ENCODE assay signal across 1 cellular context in the genomic region with DNA sequence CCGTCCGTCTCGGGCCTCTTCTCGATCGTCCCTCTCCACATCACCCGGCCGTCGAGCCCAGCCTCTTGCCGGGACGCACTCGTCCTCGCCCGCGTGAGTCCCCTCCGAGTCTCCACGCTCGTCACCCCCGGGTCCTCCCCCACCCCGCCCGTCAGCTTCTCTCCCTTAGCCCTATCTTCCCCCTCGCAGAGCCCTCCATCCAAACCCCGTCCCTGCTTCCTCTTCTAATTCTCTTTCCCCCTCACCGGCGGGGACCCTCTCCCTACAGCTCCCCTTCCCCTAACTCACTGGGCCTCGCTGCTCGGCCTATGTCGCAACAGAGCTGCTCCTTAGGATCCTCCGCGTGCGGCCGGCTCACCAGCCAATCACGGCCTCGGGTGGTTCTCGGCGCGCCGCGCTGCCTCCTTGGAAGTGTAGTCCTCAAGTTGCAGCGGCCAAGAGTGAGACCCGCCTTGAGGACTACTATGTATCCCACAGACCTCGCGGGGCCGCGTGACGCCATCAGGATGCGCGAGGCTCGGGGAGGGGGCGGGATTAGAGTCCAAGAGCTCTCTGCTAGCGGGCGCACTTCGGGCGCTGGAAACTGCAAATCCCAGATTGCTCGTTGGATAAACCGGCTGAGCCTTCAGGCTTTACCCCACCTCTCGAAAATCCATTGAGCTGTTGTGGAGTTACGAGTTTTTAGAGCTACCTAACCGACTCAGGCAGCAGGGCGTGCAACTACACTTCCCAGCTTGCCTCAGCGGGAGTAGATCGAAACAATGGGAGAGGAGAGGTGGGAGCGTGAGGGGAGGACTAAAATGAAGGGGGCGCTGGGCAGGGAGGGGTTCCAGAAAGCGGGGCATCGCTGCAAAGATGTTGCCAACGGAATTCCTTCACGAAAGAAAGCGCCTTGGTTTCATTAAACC.
TF ChIP-seq lines count a peak whose summit lies in the region.

A gene (minus strand): TSS at position 331 of the 908 bp plus-strand sequence. CDS start 747 bp downstream, outside the sequence.

TF ChIP-seq in HepG2, 621 proteins besides CTCF, POLR2A, EP300 and RAD21 (continued from another document and continues in another):
- TF ChIP-seq, protein P1, sequence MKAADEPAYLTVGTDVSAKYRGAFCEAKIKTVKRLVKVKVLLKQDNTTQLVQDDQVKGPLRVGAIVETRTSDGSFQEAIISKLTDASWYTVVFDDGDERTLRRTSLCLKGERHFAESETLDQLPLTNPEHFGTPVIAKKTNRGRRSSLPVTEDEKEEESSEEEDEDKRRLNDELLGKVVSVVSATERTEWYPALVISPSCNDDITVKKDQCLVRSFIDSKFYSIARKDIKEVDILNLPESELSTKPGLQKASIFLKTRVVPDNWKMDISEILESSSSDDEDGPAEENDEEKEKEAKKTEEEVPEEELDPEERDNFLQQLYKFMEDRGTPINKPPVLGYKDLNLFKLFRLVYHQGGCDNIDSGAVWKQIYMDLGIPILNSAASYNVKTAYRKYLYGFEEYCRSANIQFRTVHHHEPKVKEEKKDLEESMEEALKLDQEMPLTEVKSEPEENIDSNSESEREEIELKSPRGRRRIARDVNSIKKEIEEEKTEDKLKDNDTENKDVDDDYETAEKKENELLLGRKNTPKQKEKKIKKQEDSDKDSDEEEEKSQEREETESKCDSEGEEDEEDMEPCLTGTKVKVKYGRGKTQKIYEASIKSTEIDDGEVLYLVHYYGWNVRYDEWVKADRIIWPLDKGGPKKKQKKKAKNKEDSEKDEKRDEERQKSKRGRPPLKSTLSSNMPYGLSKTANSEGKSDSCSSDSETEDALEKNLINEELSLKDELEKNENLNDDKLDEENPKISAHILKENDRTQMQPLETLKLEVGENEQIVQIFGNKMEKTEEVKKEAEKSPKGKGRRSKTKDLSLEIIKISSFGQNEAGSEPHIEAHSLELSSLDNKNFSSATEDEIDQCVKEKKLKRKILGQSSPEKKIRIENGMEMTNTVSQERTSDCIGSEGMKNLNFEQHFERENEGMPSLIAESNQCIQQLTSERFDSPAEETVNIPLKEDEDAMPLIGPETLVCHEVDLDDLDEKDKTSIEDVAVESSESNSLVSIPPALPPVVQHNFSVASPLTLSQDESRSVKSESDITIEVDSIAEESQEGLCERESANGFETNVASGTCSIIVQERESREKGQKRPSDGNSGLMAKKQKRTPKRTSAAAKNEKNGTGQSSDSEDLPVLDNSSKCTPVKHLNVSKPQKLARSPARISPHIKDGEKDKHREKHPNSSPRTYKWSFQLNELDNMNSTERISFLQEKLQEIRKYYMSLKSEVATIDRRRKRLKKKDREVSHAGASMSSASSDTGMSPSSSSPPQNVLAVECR (CRISPR knock-in tag; IDR thresholded peaks at IDR 0.05; ENCODE audit: borderline replicate concordance), result peak; percentile 94
- 0 out of 2 replicates have a peak, but pooled peaks have one; percentile 49 for TF ChIP-seq TP53 (CRISPR knock-in tag; conservative IDR thresholded peaks at IDR 0.05)
- peak; percentile 68 for TF ChIP-seq RBFOX2 (IDR thresholded peaks at IDR 0.05; ENCODE audit: low read depth, low read length)
- TF ChIP-seq, protein P2, sequence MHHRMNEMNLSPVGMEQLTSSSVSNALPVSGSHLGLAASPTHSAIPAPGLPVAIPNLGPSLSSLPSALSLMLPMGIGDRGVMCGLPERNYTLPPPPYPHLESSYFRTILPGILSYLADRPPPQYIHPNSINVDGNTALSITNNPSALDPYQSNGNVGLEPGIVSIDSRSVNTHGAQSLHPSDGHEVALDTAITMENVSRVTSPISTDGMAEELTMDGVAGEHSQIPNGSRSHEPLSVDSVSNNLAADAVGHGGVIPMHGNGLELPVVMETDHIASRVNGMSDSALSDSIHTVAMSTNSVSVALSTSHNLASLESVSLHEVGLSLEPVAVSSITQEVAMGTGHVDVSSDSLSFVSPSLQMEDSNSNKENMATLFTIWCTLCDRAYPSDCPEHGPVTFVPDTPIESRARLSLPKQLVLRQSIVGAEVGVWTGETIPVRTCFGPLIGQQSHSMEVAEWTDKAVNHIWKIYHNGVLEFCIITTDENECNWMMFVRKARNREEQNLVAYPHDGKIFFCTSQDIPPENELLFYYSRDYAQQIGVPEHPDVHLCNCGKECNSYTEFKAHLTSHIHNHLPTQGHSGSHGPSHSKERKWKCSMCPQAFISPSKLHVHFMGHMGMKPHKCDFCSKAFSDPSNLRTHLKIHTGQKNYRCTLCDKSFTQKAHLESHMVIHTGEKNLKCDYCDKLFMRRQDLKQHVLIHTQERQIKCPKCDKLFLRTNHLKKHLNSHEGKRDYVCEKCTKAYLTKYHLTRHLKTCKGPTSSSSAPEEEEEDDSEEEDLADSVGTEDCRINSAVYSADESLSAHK (CRISPR knock-in tag; IDR thresholded peaks at IDR 0.05; ENCODE audit: borderline replicate concordance), result no peak
- TF ChIP-seq, protein P3, sequence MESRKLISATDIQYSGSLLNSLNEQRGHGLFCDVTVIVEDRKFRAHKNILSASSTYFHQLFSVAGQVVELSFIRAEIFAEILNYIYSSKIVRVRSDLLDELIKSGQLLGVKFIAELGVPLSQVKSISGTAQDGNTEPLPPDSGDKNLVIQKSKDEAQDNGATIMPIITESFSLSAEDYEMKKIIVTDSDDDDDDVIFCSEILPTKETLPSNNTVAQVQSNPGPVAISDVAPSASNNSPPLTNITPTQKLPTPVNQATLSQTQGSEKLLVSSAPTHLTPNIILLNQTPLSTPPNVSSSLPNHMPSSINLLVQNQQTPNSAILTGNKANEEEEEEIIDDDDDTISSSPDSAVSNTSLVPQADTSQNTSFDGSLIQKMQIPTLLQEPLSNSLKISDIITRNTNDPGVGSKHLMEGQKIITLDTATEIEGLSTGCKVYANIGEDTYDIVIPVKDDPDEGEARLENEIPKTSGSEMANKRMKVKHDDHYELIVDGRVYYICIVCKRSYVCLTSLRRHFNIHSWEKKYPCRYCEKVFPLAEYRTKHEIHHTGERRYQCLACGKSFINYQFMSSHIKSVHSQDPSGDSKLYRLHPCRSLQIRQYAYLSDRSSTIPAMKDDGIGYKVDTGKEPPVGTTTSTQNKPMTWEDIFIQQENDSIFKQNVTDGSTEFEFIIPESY (CRISPR knock-in tag; IDR thresholded peaks at IDR 0.05), result no peak
- TF ChIP-seq POLR2AphosphoS2 (IDR thresholded peaks at IDR 0.05; ENCODE audit: low read depth, low read length), result no peak
- TF ChIP-seq NFYB (CRISPR knock-in tag; IDR thresholded peaks at IDR 0.05), result peak; percentile 86
- peak; percentile 98 for TF ChIP-seq THAP11 (CRISPR knock-in tag; IDR thresholded peaks at IDR 0.05)
- TF ChIP-seq, protein P4, sequence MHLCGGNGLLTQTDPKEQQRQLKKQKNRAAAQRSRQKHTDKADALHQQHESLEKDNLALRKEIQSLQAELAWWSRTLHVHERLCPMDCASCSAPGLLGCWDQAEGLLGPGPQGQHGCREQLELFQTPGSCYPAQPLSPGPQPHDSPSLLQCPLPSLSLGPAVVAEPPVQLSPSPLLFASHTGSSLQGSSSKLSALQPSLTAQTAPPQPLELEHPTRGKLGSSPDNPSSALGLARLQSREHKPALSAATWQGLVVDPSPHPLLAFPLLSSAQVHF (CRISPR knock-in tag; IDR thresholded peaks at IDR 0.05), result no peak
- TF ChIP-seq MAFF (IDR thresholded peaks at IDR 0.05; ENCODE audit: low read depth, low read length), result no peak
- TF ChIP-seq SAP130 (CRISPR knock-in tag; IDR thresholded peaks at IDR 0.05; ENCODE audit: low read depth), result peak; percentile 93
- TF ChIP-seq MYNN (CRISPR knock-in tag; IDR thresholded peaks at IDR 0.05; ENCODE audit: low read depth), result no peak
- peak; percentile 64; the same call in 1 of the 2 replicates for TF ChIP-seq NCOR1 (IDR thresholded peaks at IDR 0.05; ENCODE audit: borderline replicate concordance, low read length)
- TF ChIP-seq GABPA (IDR thresholded peaks at IDR 0.05; ENCODE audit: low read depth, low read length), result peak; percentile 28; the same call in 1 of the 2 replicates
- peak; percentile 76 for TF ChIP-seq GABPA (CRISPR knock-in tag; IDR thresholded peaks at IDR 0.05; ENCODE audit: low read depth)
- 0 out of 2 replicates have a peak, but pooled peaks have one; percentile 59 for TF ChIP-seq ZNF558 (CRISPR knock-in tag; IDR thresholded peaks at IDR 0.05; ENCODE audit: borderline replicate concordance)
- TF ChIP-seq ZFAT (CRISPR knock-in tag; conservative IDR thresholded peaks at IDR 0.05), result no peak
- peak; percentile 81; the same call in 1 of the 2 replicates for TF ChIP-seq ZNF350 (CRISPR knock-in tag; IDR thresholded peaks at IDR 0.05; ENCODE audit: borderline replicate concordance, low read depth)
- TF ChIP-seq MED1 (CRISPR knock-in tag; IDR thresholded peaks at IDR 0.05), result peak; percentile 39
- TF ChIP-seq ZNF264 (CRISPR knock-in tag; IDR thresholded peaks at IDR 0.05), result 0 out of 2 replicates have a peak, but pooled peaks have one; percentile 29
- 0 out of 2 replicates have a peak, but pooled peaks have one; percentile 15 for TF ChIP-seq ZNF296 (CRISPR knock-in tag; conservative IDR thresholded peaks at IDR 0.05)
- TF ChIP-seq ZNF225 (CRISPR knock-in tag; IDR thresholded peaks at IDR 0.05), result 0 out of 2 replicates have a peak, but pooled peaks have one; percentile 12
- TF ChIP-seq, protein P5, sequence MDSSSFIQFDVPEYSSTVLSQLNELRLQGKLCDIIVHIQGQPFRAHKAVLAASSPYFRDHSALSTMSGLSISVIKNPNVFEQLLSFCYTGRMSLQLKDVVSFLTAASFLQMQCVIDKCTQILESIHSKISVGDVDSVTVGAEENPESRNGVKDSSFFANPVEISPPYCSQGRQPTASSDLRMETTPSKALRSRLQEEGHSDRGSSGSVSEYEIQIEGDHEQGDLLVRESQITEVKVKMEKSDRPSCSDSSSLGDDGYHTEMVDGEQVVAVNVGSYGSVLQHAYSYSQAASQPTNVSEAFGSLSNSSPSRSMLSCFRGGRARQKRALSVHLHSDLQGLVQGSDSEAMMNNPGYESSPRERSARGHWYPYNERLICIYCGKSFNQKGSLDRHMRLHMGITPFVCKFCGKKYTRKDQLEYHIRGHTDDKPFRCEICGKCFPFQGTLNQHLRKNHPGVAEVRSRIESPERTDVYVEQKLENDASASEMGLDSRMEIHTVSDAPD (CRISPR knock-in tag; IDR thresholded peaks at IDR 0.05), result 0 out of 2 replicates have a peak, but pooled peaks have one; percentile 20
- no peak for TF ChIP-seq RORA (CRISPR knock-in tag; IDR thresholded peaks at IDR 0.05)
- peak; percentile 58; the same call in 1 of the 2 replicates for TF ChIP-seq KDM5B (CRISPR knock-in tag; IDR thresholded peaks at IDR 0.05; ENCODE audit: borderline replicate concordance)
- 0 out of 2 replicates have a peak, but pooled peaks have one; percentile 40 for TF ChIP-seq KLF9 (CRISPR knock-in tag; IDR thresholded peaks at IDR 0.05; ENCODE audit: low read depth)
- peak; percentile 79 for TF ChIP-seq HDAC2 (CRISPR knock-in tag; IDR thresholded peaks at IDR 0.05)
- peak; percentile 82 for TF ChIP-seq ZNF709 (CRISPR knock-in tag; IDR thresholded peaks at IDR 0.05)
- peak; percentile 43; the same call in 1 of the 2 replicates for TF ChIP-seq HNF4G (IDR thresholded peaks at IDR 0.05; ENCODE audit: borderline replicate concordance, low read depth, low read length)
- no peak; the same call in 1 of the 2 replicates for TF ChIP-seq HNF4G (CRISPR knock-in tag; IDR thresholded peaks at IDR 0.05; ENCODE audit: borderline replicate concordance, low read depth)
- TF ChIP-seq PHF21A (CRISPR knock-in tag; IDR thresholded peaks at IDR 0.05), result peak; percentile 85
- TF ChIP-seq GLI4 (CRISPR knock-in tag; IDR thresholded peaks at IDR 0.05; ENCODE audit: borderline replicate concordance), result peak; percentile 63; the same call in 1 of the 2 replicates
- TF ChIP-seq GTF3A (CRISPR knock-in tag; conservative IDR thresholded peaks at IDR 0.05), result 0 out of 2 replicates have a peak, but pooled peaks have one; percentile 30
- peak; percentile 36; the same call in 1 of the 2 replicates for TF ChIP-seq ZNF747 (CRISPR knock-in tag; IDR thresholded peaks at IDR 0.05; ENCODE audit: borderline replicate concordance)
- TF ChIP-seq SP1 (IDR thresholded peaks at IDR 0.05), result no peak
- peak; percentile 94 for TF ChIP-seq SP1 (CRISPR knock-in tag; IDR thresholded peaks at IDR 0.05)
- peak; percentile 95 for TF ChIP-seq HDAC1 (CRISPR knock-in tag; IDR thresholded peaks at IDR 0.05)
- TF ChIP-seq ZNF253 (CRISPR knock-in tag; IDR thresholded peaks at IDR 0.05; ENCODE audit: borderline replicate concordance), result no peak
- peak; percentile 69; the same call in 1 of the 2 replicates for TF ChIP-seq GFI1 (CRISPR knock-in tag; IDR thresholded peaks at IDR 0.05; ENCODE audit: borderline replicate concordance)
- TF ChIP-seq RXRA (CRISPR knock-in tag; IDR thresholded peaks at IDR 0.05), result peak; percentile 55; the same call in 1 of the 2 replicates
- TF ChIP-seq, protein P6, sequence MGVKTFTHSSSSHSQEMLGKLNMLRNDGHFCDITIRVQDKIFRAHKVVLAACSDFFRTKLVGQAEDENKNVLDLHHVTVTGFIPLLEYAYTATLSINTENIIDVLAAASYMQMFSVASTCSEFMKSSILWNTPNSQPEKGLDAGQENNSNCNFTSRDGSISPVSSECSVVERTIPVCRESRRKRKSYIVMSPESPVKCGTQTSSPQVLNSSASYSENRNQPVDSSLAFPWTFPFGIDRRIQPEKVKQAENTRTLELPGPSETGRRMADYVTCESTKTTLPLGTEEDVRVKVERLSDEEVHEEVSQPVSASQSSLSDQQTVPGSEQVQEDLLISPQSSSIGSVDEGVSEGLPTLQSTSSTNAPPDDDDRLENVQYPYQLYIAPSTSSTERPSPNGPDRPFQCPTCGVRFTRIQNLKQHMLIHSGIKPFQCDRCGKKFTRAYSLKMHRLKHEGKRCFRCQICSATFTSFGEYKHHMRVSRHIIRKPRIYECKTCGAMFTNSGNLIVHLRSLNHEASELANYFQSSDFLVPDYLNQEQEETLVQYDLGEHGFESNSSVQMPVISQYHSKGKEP (CRISPR knock-in tag; IDR thresholded peaks at IDR 0.05), result peak; percentile 56; the same call in 1 of the 2 replicates
